Comparison of ENCODE assay signal across 22 cellular contexts in the genomic region with DNA sequence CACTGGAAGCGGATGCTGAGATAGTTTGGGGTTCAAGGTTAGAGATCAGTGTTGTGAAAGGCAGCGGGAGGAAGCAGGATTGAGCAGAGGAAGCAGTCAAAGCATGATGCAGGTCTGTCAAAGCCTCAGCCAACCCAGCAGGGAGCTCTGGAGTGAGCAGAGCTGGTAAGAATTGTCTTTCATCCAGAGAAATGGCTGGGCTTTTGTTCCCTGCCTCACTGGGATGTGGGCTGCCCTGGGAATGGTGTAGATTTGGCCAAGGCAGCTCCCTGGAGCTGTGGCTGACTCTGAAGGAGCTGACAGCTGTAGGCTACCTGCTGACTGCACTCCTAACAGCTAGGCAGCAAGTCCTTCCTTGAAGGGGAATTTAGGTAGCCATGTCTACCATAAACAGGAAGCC.
"Had no signal": no experiment of that assay in that cellular context is flagged by ENCODE, and none has a peak within 500 bp of the region (broad histone marks: within the 10 kb centered on the region; RNA-seq: fewer than 3 reads in every experiment).

No MANE protein-coding gene starts in this region.

- H3K36me3 ChIP-seq: breast epithelium, gastroesophageal sphincter, heart left ventricle, transverse colon, WERI-Rb-1 had no signal

- H3K27me3 ChIP-seq: breast epithelium, transverse colon had no signal

- ATAC-seq: activated T-helper 17 cell treated with anti-CD3 and anti-CD28 coated beads, Interleukin-2, amount 50 U/mL, for 72 hours; gastroesophageal sphincter; heart left ventricle; left cardiac atrium; sciatic nerve; stimulated activated naive B cell treated with anti-CD40 and anti-IgM and Interleukin-4, amounts not matched to agents 10 μg/mL and 1 μg/mL and 100 μg/mL, for 72 hours; T-cell had no signal

- H3K27ac ChIP-seq: breast epithelium, epithelial cell of prostate, gastroesophageal sphincter, heart left ventricle, transverse colon, WERI-Rb-1 had no signal

- H3K9me3 ChIP-seq: breast epithelium, gastroesophageal sphincter, heart left ventricle, transverse colon had no signal

- H3K4me1 ChIP-seq: breast epithelium, gastroesophageal sphincter, heart left ventricle, transverse colon had no signal

- H3K4me3 ChIP-seq: breast epithelium, gastroesophageal sphincter, heart left ventricle, transverse colon had no signal

- DNase-seq: activated CD8-positive, alpha-beta memory T cell treated with anti-CD3 and anti-CD28 coated beads for 24 hours; activated CD8-positive, alpha-beta memory T cell treated with anti-CD3 and anti-CD28 coated beads, Interleukin-2, amount 50 U/mL, for 4 hours; activated T-cell treated with anti-CD3 and anti-CD28 coated beads, Interleukin-2, amount 50 U/mL, for 24 hours; amniotic stem cell; cortex of kidney; heart left ventricle; left cardiac atrium; nephron progenitor cell; small intestine; stimulated activated CD4-positive, alpha-beta T cell treated with anti-CD3 and anti-CD28 coated beads, Interleukin-2, amount 100 ng/mL, for 24 hours; stimulated activated naive B cell treated with anti-CD40 and anti-IgM and Interleukin-4, amounts not matched to agents 10 μg/mL and 1 μg/mL and 100 μg/mL, for 72 hours; T-cell; transverse colon; WERI-Rb-1 had no signal

- FAIRE-seq: islet of Langerhans, small intestine, TTC549, urothelium cell line had no signal
